ENCODE assay signal across 16 cellular contexts in the genomic region with DNA sequence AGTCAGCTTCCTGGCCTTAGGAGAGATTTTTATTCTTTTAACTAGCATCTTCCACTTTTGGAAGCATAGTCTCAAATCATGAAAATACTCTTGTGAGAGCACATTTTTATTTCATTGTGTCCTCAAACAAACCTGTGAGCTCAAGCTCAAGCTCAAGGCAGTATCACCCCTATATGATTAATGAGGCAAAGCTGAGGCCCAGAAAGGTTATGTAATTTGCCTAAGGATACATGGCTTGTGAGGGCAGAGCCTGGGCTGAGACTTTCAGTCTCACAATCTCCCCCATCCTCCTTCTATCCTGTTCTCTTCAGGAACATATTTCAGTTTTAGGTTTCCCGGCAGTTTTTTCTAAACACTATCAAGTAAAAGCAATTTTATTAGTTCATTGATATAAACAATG.
DNase-seq lines count a peak whose midpoint lies in the region; ATAC-seq and TF ChIP-seq lines count a peak whose summit lies in the region.
"Had no signal": no experiment of that assay in that cellular context is flagged by ENCODE, and none has a peak within 500 bp of the region (broad histone marks: within the 10 kb centered on the region; RNA-seq: fewer than 3 reads in every experiment).

No MANE protein-coding gene starts in this region.

- no peaks in the 10 kb centered on the region for H3K36me3 ChIP-seq in Karpas-422 (ENCODE audit: insufficient read depth, low read length)
- no peaks in the 10 kb centered on the region for H3K36me3 ChIP-seq in Panc1 (ENCODE audit: control insufficient read depth, insufficient read depth, low read length)
- H3K36me3 ChIP-seq: HAP-1 had no signal

- no peaks in the 10 kb centered on the region for H3K27me3 Mint-ChIP-seq in glutamatergic neuron (ENCODE audit: unreplicated experiment)
- peaks cover 9% of the 10 kb centered on the region for H3K27me3 Mint-ChIP-seq in activated T-helper 1 cell treated with anti-CD3 and anti-CD28 coated beads, Interleukin-12 subunit alpha, Interleukin-12 subunit beta, Interleukin-2, Interleukin-4 antibody, amounts not matched to agents 30 ng/mL and 10 ng/mL and 1 ng/mL, durations not matched to agents 14 hours and 24 hours and 36 hours (ENCODE audit: insufficient read depth)
- H3K27me3 Mint-ChIP-seq in activated naive CD8-positive, alpha-beta T cell treated with anti-CD3 and anti-CD28 coated beads for 36 hours = no peaks in the 10 kb centered on the region

- H3K27me3 ChIP-seq in Karpas-422 (ENCODE audit: low read length) = no peaks in the 10 kb centered on the region
- peaks cover 7% of the 10 kb centered on the region for H3K27me3 ChIP-seq in Panc1 (ENCODE audit: control insufficient read depth, insufficient read depth, low read length)

- CTCF ChIA-PET in Panc1 (lab: Charles Lee) = no interaction called here

- H3K9me3 Mint-ChIP-seq in glutamatergic neuron (ENCODE audit: unreplicated experiment) = peaks cover 2% of the 10 kb centered on the region
- H3K9me3 Mint-ChIP-seq in activated T-helper 1 cell treated with anti-CD3 and anti-CD28 coated beads, Interleukin-12 subunit alpha, Interleukin-12 subunit beta, Interleukin-2, Interleukin-4 antibody, amounts not matched to agents 30 ng/mL and 10 ng/mL and 1 ng/mL, durations not matched to agents 14 hours and 24 hours and 36 hours = no peaks in the 10 kb centered on the region
- no peaks in the 10 kb centered on the region for H3K9me3 Mint-ChIP-seq in activated naive CD8-positive, alpha-beta T cell treated with anti-CD3 and anti-CD28 coated beads for 36 hours

- peak overlapping the region; percentile 71 for H3K27ac Mint-ChIP-seq in glutamatergic neuron (ENCODE audit: unreplicated experiment)
- no peak overlapping the region for H3K27ac Mint-ChIP-seq in activated T-helper 1 cell treated with anti-CD3 and anti-CD28 coated beads, Interleukin-12 subunit alpha, Interleukin-12 subunit beta, Interleukin-2, Interleukin-4 antibody, amounts not matched to agents 30 ng/mL and 10 ng/mL and 1 ng/mL, durations not matched to agents 14 hours and 24 hours and 36 hours
- H3K27ac Mint-ChIP-seq in activated naive CD8-positive, alpha-beta T cell treated with anti-CD3 and anti-CD28 coated beads for 36 hours = no peak overlapping the region
- H3K27ac Mint-ChIP-seq: CD14-positive monocyte had no signal

- H3K79me2 ChIP-seq in Karpas-422 (ENCODE audit: low read length) = no peaks in the 10 kb centered on the region

- DNase-seq in Karpas-422 = peak; percentile 47
- DNase-seq in Panc1 (ENCODE audit: low read depth, low spot score) = no peak
- DNase-seq in glutamatergic neuron = no peak
- no peak for DNase-seq in activated T-helper 1 cell treated with anti-CD3 and anti-CD28 coated beads, Interleukin-12 subunit alpha, Interleukin-12 subunit beta, Interleukin-2, Interleukin-4 antibody, amounts not matched to agents 30 ng/mL and 10 ng/mL and 1 ng/mL, durations not matched to agents 14 hours and 24 hours and 36 hours (ENCODE audit: low spot score)
- DNase-seq in activated naive CD8-positive, alpha-beta T cell treated with anti-CD3 and anti-CD28 coated beads for 36 hours = no peak
- DNase-seq in NCI-H2029 treated with DMSO at 0.1 percent for 48 hours (lab: John Stamatoyannopoulos, UW) = no peak
- DNase-seq in ACHN = no peak
- DNase-seq: AML-193; DMS79; NCI-H1105; NCI-H1694; NK-92 treated with Interleukin-12 subunit alpha and Interleukin-12 subunit beta, amount 100 ng/mL, for 24 hours; Right ventricle myocardium superior; SW 1271 had no signal

- peaks cover 23% of the 10 kb centered on the region for H3K4me1 Mint-ChIP-seq in glutamatergic neuron (ENCODE audit: low read depth, unreplicated experiment)
- H3K4me1 Mint-ChIP-seq in activated T-helper 1 cell treated with anti-CD3 and anti-CD28 coated beads, Interleukin-12 subunit alpha, Interleukin-12 subunit beta, Interleukin-2, Interleukin-4 antibody, amounts not matched to agents 30 ng/mL and 10 ng/mL and 1 ng/mL, durations not matched to agents 14 hours and 24 hours and 36 hours (ENCODE audit: low read depth) = no peaks in the 10 kb centered on the region
- peaks cover 4% of the 10 kb centered on the region for H3K4me1 Mint-ChIP-seq in activated naive CD8-positive, alpha-beta T cell treated with anti-CD3 and anti-CD28 coated beads for 36 hours

- H3K9me3 ChIP-seq in Karpas-422 (ENCODE audit: low read length) = no peaks in the 10 kb centered on the region
- no peaks in the 10 kb centered on the region for H3K9me3 ChIP-seq in Panc1 (ENCODE audit: control insufficient read depth, insufficient read depth, low read depth, low read length)
- H3K9me3 ChIP-seq: HAP-1 had no signal

- H3K9ac ChIP-seq in Karpas-422 (ENCODE audit: low read length) = no peak overlapping the region

- H3K4me3 ChIP-seq in Karpas-422 (ENCODE audit: low read length) = no peak overlapping the region
- no peak overlapping the region for H3K4me3 ChIP-seq in Panc1 (ENCODE audit: low read depth in 2 of 2, low read length in 2 of 2)
- H3K4me3 ChIP-seq: HAP-1 had no signal

- intact Hi-C loops in Panc1 (cut with micrococcal nuclease; ENCODE audit: unreplicated experiment) = no loop called here
- intact Hi-C loops in activated T-helper 1 cell treated with anti-CD3 and anti-CD28 coated beads, Interleukin-12 subunit alpha, Interleukin-12 subunit beta, Interleukin-2, Interleukin-4 antibody, amounts not matched to agents 30 ng/mL and 10 ng/mL and 1 ng/mL, durations not matched to agents 14 hours and 24 hours and 36 hours (cut with micrococcal nuclease) = no loop called here

- ATAC-seq in Panc1 = no peak

- H3K4me1 ChIP-seq in Karpas-422 (ENCODE audit: low read length) = peaks cover 17% of the 10 kb centered on the region
- peaks cover 3% of the 10 kb centered on the region; the same call in 1 of the 2 replicates for H3K4me1 ChIP-seq in Panc1 (ENCODE audit: control insufficient read depth, insufficient read depth, low read length)
- H3K4me1 ChIP-seq: HAP-1 had no signal

- no peaks in the 10 kb centered on the region for H3K36me3 Mint-ChIP-seq in glutamatergic neuron (ENCODE audit: unreplicated experiment)
- H3K36me3 Mint-ChIP-seq in activated T-helper 1 cell treated with anti-CD3 and anti-CD28 coated beads, Interleukin-12 subunit alpha, Interleukin-12 subunit beta, Interleukin-2, Interleukin-4 antibody, amounts not matched to agents 30 ng/mL and 10 ng/mL and 1 ng/mL, durations not matched to agents 14 hours and 24 hours and 36 hours (ENCODE audit: low read depth) = peaks cover 5% of the 10 kb centered on the region
- no peaks in the 10 kb centered on the region for H3K36me3 Mint-ChIP-seq in activated naive CD8-positive, alpha-beta T cell treated with anti-CD3 and anti-CD28 coated beads for 36 hours
- H3K36me3 Mint-ChIP-seq: CD14-positive monocyte had no signal

- BruUV-seq in Panc1 (replicated peaks; lab: Mats Ljungman, UMichigan) = no TSS peak

- H3K4me2 ChIP-seq in Karpas-422 (ENCODE audit: low read depth, low read length, poor library complexity, severe bottlenecking) = no peak overlapping the region

- no peak overlapping the region for H2AFZ ChIP-seq in Karpas-422 (ENCODE audit: low read length)

- H3K4me3 Mint-ChIP-seq in glutamatergic neuron (ENCODE audit: unreplicated experiment) = no peak overlapping the region
- H3K4me3 Mint-ChIP-seq in activated T-helper 1 cell treated with anti-CD3 and anti-CD28 coated beads, Interleukin-12 subunit alpha, Interleukin-12 subunit beta, Interleukin-2, Interleukin-4 antibody, amounts not matched to agents 30 ng/mL and 10 ng/mL and 1 ng/mL, durations not matched to agents 14 hours and 24 hours and 36 hours = no peak overlapping the region
- no peak overlapping the region for H3K4me3 Mint-ChIP-seq in activated naive CD8-positive, alpha-beta T cell treated with anti-CD3 and anti-CD28 coated beads for 36 hours
- H3K4me3 Mint-ChIP-seq: CD14-positive monocyte had no signal

- in situ Hi-C loops in Panc1 (cut with HindIII; ENCODE audit: low pct_unique_long_range_greater_than_20kb, low sequenced_read_pairs) = no loop called here
- in situ Hi-C loops in ACHN (cut with HindIII; ENCODE audit: low pct_ligation_motif_present, low pct_unique_long_range_greater_than_20kb, low sequenced_read_pairs) = no loop called here

- POLR2A ChIA-PET in Panc1 (lab: Charles Lee) = no interaction called here

- no peaks in the 10 kb centered on the region for H4K20me1 ChIP-seq in Karpas-422 (ENCODE audit: insufficient read depth, low read depth, low read length)

- H3K9me2 ChIP-seq in Karpas-422 (replicated peaks; ENCODE audit: insufficient read depth, low read length) = no peaks in the 10 kb centered on the region

- H3K27ac ChIP-seq in Karpas-422 (ENCODE audit: low read length) (no peak overlapping the region), Panc1 (ENCODE audit: low read length) (peak overlapping the region; percentile 41; the same call in 1 of the 2 replicates)

- TF ChIP-seq CTCF in Panc1 (IDR thresholded peaks at IDR 0.05) = no peak
- TF ChIP-seq CTCF in glutamatergic neuron (IDR thresholded peaks at IDR 0.05; ENCODE audit: partially characterized antibody, unreplicated experiment) = no peak
